In genomic region chr17:36697907-36698526, GRCh38 we compare ENCODE assay signal across 1 cellular context.
TF ChIP-seq lines count a peak whose summit lies in the region.

No MANE protein-coding gene starts in this region.

TF ChIP-seq in WTC11, 78 proteins besides CTCF, POLR2A, EP300 and RAD21 (continued from another document):
- TF ChIP-seq, protein P1, sequence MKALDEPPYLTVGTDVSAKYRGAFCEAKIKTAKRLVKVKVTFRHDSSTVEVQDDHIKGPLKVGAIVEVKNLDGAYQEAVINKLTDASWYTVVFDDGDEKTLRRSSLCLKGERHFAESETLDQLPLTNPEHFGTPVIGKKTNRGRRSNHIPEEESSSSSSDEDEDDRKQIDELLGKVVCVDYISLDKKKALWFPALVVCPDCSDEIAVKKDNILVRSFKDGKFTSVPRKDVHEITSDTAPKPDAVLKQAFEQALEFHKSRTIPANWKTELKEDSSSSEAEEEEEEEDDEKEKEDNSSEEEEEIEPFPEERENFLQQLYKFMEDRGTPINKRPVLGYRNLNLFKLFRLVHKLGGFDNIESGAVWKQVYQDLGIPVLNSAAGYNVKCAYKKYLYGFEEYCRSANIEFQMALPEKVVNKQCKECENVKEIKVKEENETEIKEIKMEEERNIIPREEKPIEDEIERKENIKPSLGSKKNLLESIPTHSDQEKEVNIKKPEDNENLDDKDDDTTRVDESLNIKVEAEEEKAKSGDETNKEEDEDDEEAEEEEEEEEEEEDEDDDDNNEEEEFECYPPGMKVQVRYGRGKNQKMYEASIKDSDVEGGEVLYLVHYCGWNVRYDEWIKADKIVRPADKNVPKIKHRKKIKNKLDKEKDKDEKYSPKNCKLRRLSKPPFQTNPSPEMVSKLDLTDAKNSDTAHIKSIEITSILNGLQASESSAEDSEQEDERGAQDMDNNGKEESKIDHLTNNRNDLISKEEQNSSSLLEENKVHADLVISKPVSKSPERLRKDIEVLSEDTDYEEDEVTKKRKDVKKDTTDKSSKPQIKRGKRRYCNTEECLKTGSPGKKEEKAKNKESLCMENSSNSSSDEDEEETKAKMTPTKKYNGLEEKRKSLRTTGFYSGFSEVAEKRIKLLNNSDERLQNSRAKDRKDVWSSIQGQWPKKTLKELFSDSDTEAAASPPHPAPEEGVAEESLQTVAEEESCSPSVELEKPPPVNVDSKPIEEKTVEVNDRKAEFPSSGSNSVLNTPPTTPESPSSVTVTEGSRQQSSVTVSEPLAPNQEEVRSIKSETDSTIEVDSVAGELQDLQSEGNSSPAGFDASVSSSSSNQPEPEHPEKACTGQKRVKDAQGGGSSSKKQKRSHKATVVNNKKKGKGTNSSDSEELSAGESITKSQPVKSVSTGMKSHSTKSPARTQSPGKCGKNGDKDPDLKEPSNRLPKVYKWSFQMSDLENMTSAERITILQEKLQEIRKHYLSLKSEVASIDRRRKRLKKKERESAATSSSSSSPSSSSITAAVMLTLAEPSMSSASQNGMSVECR (CRISPR knock-in tag; IDR thresholded peaks at IDR 0.05; ENCODE audit: borderline replicate concordance): no peak
- TF ChIP-seq SP1 (CRISPR knock-in tag; conservative IDR thresholded peaks at IDR 0.05): no peak
